In the genomic region with DNA sequence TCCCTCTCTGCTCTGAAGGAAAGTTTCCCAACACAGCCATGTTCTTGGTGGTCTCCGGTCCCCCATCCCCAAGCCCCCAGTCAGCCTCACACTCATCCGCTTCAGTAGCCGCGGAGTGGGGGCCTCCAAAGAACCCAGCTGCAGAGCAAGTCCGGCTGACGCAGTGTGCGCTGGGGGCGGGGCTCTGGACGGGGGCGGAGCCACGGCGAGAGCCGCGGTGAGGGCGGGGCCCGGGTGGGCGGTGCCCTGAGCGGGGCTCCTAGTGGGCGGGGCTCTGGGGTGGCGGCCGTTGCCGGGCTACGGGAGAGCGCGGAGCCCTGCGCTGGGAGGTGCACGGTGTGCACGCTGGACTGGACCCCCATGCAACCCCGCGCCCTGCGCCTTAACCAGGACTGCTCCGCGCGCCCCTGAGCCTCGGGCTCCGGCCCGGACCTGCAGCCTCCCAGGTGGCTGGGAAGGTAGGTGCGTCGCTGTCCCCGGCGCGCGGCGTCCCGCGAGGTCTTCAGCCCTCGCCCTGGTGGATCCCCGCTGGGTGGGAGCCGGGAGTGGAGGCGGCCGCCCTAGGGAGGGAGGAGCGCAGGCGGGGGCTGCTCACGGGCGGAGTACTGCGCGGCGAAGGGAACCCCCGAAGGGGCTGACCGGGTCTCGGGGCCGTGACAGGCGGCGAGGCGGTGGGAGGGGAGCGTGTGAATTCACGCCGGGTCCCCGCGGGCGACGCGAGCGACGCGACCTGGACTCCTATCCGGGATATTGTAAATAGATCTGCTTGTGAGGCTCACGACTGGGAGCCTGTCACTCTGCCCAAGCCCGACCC, we compare ENCODE assay signal across 8 cellular contexts. TPM values are rescaled to one million over a fixed set of nuclear protein-coding genes. Genes with fewer than 3 reads are reported as not detected.
DNase-seq lines count a peak whose midpoint lies in the region; ATAC-seq, FAIRE-seq and TF ChIP-seq lines count a peak whose summit lies in the region.

No MANE protein-coding gene starts in this region.

- H3K79me2 ChIP-seq in PC-9 (ENCODE audit: low read depth): no peaks in the 10 kb centered on the region

- DNase-seq in Caki2 (ENCODE audit: low read depth) (peak; percentile 61), HTR-8/SVneo (ENCODE audit: insufficient read length, low spot score) (peak; percentile 63), PC-9 (peak; percentile 39 to 83), fibroblast of peridontal ligament (ENCODE audit: extremely low read depth) (peak; percentile 80)
- DNase-seq in activated T-helper 1 cell treated with anti-CD3 and anti-CD28 coated beads, Interleukin-2, amount 50 U/mL, for 16 hours (ENCODE audit: low read depth in 1 of 2, low spot score in 1 of 2): peak; percentile 81 to 86
- peak; percentile 92 for DNase-seq in natural killer cell treated with Interleukin-12 subunit alpha and Interleukin-12 subunit beta and Interleukin-15 and Interleukin-18, amount 100 ng/mL, for 72 hours (ENCODE audit: low spot score)
- DNase-seq in stimulated activated naive CD4-positive, alpha-beta T cell (lab: John Stamatoyannopoulos, UW): peak; percentile 78 to 91 (median 86)

- no peaks in the 10 kb centered on the region for H3K9me2 ChIP-seq in PC-9 (ENCODE audit: insufficient read depth)

- POLR2A ChIA-PET in PC-9 (lab: Charles Lee; ENCODE audit: unreplicated experiment): no interaction called here

- FAIRE-seq in HTR-8/SVneo (lab: Jason Lieb, UNC): no peak

- no TSS peak for BruUV-seq in PC-9 (replicated peaks; lab: Mats Ljungman, UMichigan)

- peaks cover 13% of the 10 kb centered on the region for H3K27me3 ChIP-seq in PC-9 (ENCODE audit: insufficient read depth, low read depth)

- no peaks in the 10 kb centered on the region for H4K20me1 ChIP-seq in PC-9 (ENCODE audit: insufficient read depth)

- H3K9me3 Mint-ChIP-seq in natural killer cell treated with Interleukin-12 subunit alpha and Interleukin-12 subunit beta and Interleukin-15 and Interleukin-18, amount 100 ng/mL, for 72 hours: peaks cover 2% of the 10 kb centered on the region

- peak overlapping the region; percentile 70 for H3K4me3 Mint-ChIP-seq in natural killer cell treated with Interleukin-12 subunit alpha and Interleukin-12 subunit beta and Interleukin-15 and Interleukin-18, amount 100 ng/mL, for 72 hours

- peaks cover 13 to 15% of the 10 kb centered on the region in 2 donors for H3K4me1 Mint-ChIP-seq in natural killer cell treated with Interleukin-12 subunit alpha and Interleukin-12 subunit beta and Interleukin-15 and Interleukin-18, amount 100 ng/mL, for 72 hours (ENCODE audit: low read depth in 2 of 2)

- no peak for TF ChIP-seq CTCF in PC-9 (conservative IDR thresholded peaks at IDR 0.05)

- CTCF ChIA-PET in PC-9 (lab: Charles Lee): interaction anchor here (0.6 kb wide), 1 partner anchor 91 kb away, joined by 5 read pairs; no protein-coding TSS in a partner anchor

- intact Hi-C loops in PC-9 (cut with micrococcal nuclease; ENCODE audit: unreplicated experiment): loop anchor here (2.0 to 10.0 kb wide), 2 partner anchors 112 to 286 kb away; no protein-coding TSS in a partner anchor

- peak overlapping the region; percentile 66 for H3K4me3 ChIP-seq in PC-9

- H3K27ac ChIP-seq in PC-9: no peak overlapping the region

- peaks cover 25 to 39% of the 10 kb centered on the region in 2 donors for H3K27me3 Mint-ChIP-seq in natural killer cell treated with Interleukin-12 subunit alpha and Interleukin-12 subunit beta and Interleukin-15 and Interleukin-18, amount 100 ng/mL, for 72 hours

- no peak overlapping the region for H3K27ac Mint-ChIP-seq in natural killer cell treated with Interleukin-12 subunit alpha and Interleukin-12 subunit beta and Interleukin-15 and Interleukin-18, amount 100 ng/mL, for 72 hours

- peak overlapping the region; percentile 81 for H3K4me2 ChIP-seq in PC-9

- H3K36me3 ChIP-seq in PC-9 (ENCODE audit: low read depth): no peaks in the 10 kb centered on the region

- H3F3A ChIP-seq in PC-9 (ENCODE audit: insufficient read depth, low read depth): no peaks in the 10 kb centered on the region

- no peaks in the 10 kb centered on the region for H3K4me1 ChIP-seq in PC-9 (replicated peaks; ENCODE audit: insufficient read depth)

- ATAC-seq in GM21367 (IDR thresholded peaks at IDR 0.05; ENCODE audit: unreplicated experiment): peak; percentile 81
- ATAC-seq in natural killer cell treated with Interleukin-12 subunit alpha and Interleukin-12 subunit beta and Interleukin-15 and Interleukin-18, amount 100 ng/mL, for 72 hours: peak; percentile 99

- no peaks in the 10 kb centered on the region for H3K9me3 ChIP-seq in PC-9 (ENCODE audit: insufficient read depth, low read depth)

- H3K36me3 Mint-ChIP-seq in natural killer cell treated with Interleukin-12 subunit alpha and Interleukin-12 subunit beta and Interleukin-15 and Interleukin-18, amount 100 ng/mL, for 72 hours: peaks cover 6% of the 10 kb centered on the region

- in situ Hi-C loops in Caki2 (cut with HindIII; ENCODE audit: low pct_unique_long_range_greater_than_20kb, low sequenced_read_pairs): no loop called here

- H2AFZ ChIP-seq in PC-9: peak overlapping the region; percentile 96

RNA-seq across cellular contexts. Expression of a gene that starts 9.1 kb away (rescaled TPM):
- 2.3 and 11.4 TPM in 2 replicates for total RNA-seq in Caki2 (2014; rRNA removed; shearing (Covaris generic); ENCODE audit: low replicate concordance)
- total RNA-seq in PC-9 (2021): 0.13 and 0.24 TPM in 2 replicates
- under 1 TPM; 0.14 to 0.17 TPM for total RNA-seq in natural killer cell treated with Interleukin-12 subunit alpha and Interleukin-12 subunit beta and Interleukin-15 and Interleukin-18, amount 100 ng/mL, for 72 hours
